In genomic region chr15:31177936-31178335, GRCh38 we compare ENCODE assay signal across 18 cellular contexts.
"Had no signal": no experiment of that assay in that cellular context is flagged by ENCODE, and none has a peak within 500 bp of the region (broad histone marks: within the 10 kb centered on the region; RNA-seq: fewer than 3 reads in every experiment).

No MANE protein-coding gene starts in this region.

- H3K4me2 ChIP-seq: hepatocyte had no signal

- H3K4me1 ChIP-seq: ascending aorta, colonic mucosa had no signal

- H3K36me3 ChIP-seq: ascending aorta, colonic mucosa had no signal

- DNase-seq: activated CD4-positive, alpha-beta memory T cell treated with anti-CD3 and anti-CD28 coated beads for 36 hours; activated CD4-positive, CD25-positive, alpha-beta regulatory T cell treated with anti-CD3 and anti-CD28 coated beads, Interleukin-2, amount 50 U/mL, for 72 hours; activated gamma-delta T cell treated with Interleukin-2 at 50 U/mL for 16 hours; activated naive CD8-positive, alpha-beta T cell treated with anti-CD3 and anti-CD28 coated beads, Interleukin-2, amount 10 ng/mL, durations not matched to agents 7 days and 5 days; activated T-cell treated with anti-CD3 and anti-CD28 coated beads, Interleukin-2, amount 50 U/mL, for 4 hours; colonic mucosa; effector CD8-positive, alpha-beta T cell; left colon; naive thymus-derived CD4-positive, alpha-beta T cell; nucleus accumbens; stimulated activated CD4-positive, alpha-beta T cell treated with anti-CD3 and anti-CD28 coated beads, Interleukin-4, amount 100 ng/mL, for 1 hour; stimulated activated CD8-positive, alpha-beta memory T cell treated with anti-CD3 and anti-CD28 coated beads, Interleukin-4, amount 100 ng/mL, for 48 hours had no signal

- H3K4me3 Mint-ChIP-seq: activated CD4-positive, alpha-beta memory T cell treated with anti-CD3 and anti-CD28 coated beads for 36 hours; activated naive CD8-positive, alpha-beta T cell treated with anti-CD3 and anti-CD28 coated beads, Interleukin-2, amount 10 ng/mL, durations not matched to agents 7 days and 5 days; activated T-cell treated with anti-CD3 and anti-CD28 coated beads, Interleukin-2, amount 50 U/mL, for 4 hours; naive thymus-derived CD4-positive, alpha-beta T cell; stimulated activated naive CD8-positive, alpha-beta T cell treated with anti-CD3 and anti-CD28 coated beads, Interleukin-15, Interleukin-2, amounts not matched to agents 100 ng/mL and 50 ng/mL, for 24 hours; T-helper 2 cell treated with Interferon-gamma antibody and Interleukin-4, amounts not matched to agents 5 μg/mL and 100 μg/mL, for 36 hours had no signal

- H3K79me2 ChIP-seq: hepatocyte had no signal

- H3K27ac Mint-ChIP-seq: activated CD4-positive, alpha-beta memory T cell treated with anti-CD3 and anti-CD28 coated beads for 36 hours; activated naive CD8-positive, alpha-beta T cell treated with anti-CD3 and anti-CD28 coated beads, Interleukin-2, amount 10 ng/mL, durations not matched to agents 7 days and 5 days; stimulated activated naive CD8-positive, alpha-beta T cell treated with anti-CD3 and anti-CD28 coated beads, Interleukin-15, Interleukin-2, amounts not matched to agents 100 ng/mL and 50 ng/mL, for 24 hours; T-helper 2 cell treated with Interferon-gamma antibody and Interleukin-4, amounts not matched to agents 5 μg/mL and 100 μg/mL, for 36 hours had no signal

- H3K9me3 Mint-ChIP-seq: stimulated activated naive CD8-positive, alpha-beta T cell treated with anti-CD3 and anti-CD28 coated beads, Interleukin-15, Interleukin-2, amounts not matched to agents 100 ng/mL and 50 ng/mL, for 24 hours had no signal

- H3K27me3 Mint-ChIP-seq: activated CD4-positive, alpha-beta memory T cell treated with anti-CD3 and anti-CD28 coated beads for 36 hours; stimulated activated naive CD8-positive, alpha-beta T cell treated with anti-CD3 and anti-CD28 coated beads, Interleukin-15, Interleukin-2, amounts not matched to agents 100 ng/mL and 50 ng/mL, for 24 hours had no signal

- ATAC-seq: activated T-cell treated with anti-CD3 and anti-CD28 coated beads, Interleukin-2, amount 50 U/mL, for 4 hours; left colon; naive thymus-derived CD4-positive, alpha-beta T cell had no signal

- H3K4me3 ChIP-seq: ascending aorta, colonic mucosa, hepatocyte, lung had no signal

- H3K27ac ChIP-seq: ascending aorta, colonic mucosa, epithelial cell of prostate, hepatocyte had no signal

- H2AFZ ChIP-seq: hepatocyte had no signal

- H3K27me3 ChIP-seq: ascending aorta, colonic mucosa, hepatocyte had no signal

- H3K9me3 ChIP-seq: colonic mucosa had no signal
